In genomic region chr2:1829831-1830230, GRCh38 we compare ENCODE assay signal across 15 cellular contexts.
DNase-seq lines count a peak whose midpoint lies in the region; ATAC-seq and TF ChIP-seq lines count a peak whose summit lies in the region.
"Had no signal": no experiment of that assay in that cellular context is flagged by ENCODE, and none has a peak within 500 bp of the region (broad histone marks: within the 10 kb centered on the region; RNA-seq: fewer than 3 reads in every experiment).

No MANE protein-coding gene starts in this region.

- no peaks in the 10 kb centered on the region for H3K4me1 Mint-ChIP-seq in stimulated activated effector memory CD8-positive, alpha-beta T cell treated with anti-CD3 and anti-CD28 coated beads, Interleukin-12 subunit alpha, Interleukin-12 subunit beta, amount 100 ng/mL, for 72 hours

- H3K9ac ChIP-seq in BLaER1 treated with 17β-estradiol and CSF1 and Interleukin-3, amounts not matched to agents 10 nM and 100 nM: 0 out of 22 replicates have a peak overlapping the region, but pooled peaks of 1 of the 11 experiments have one; percentile 12
- H3K9ac ChIP-seq in mesenchymal stem cell (ENCODE audit: low read length): no peak overlapping the region

- no peak overlapping the region for H3K14ac ChIP-seq in mesenchymal stem cell (ENCODE audit: low read length in 2 of 2)

- H4K91ac ChIP-seq in mesenchymal stem cell (ENCODE audit: low read length): no peak overlapping the region

- H2BK15ac ChIP-seq in mesenchymal stem cell (ENCODE audit: low read depth, poor library complexity, severe bottlenecking): no peak overlapping the region

- H3K36me3 Mint-ChIP-seq in stimulated activated effector memory CD8-positive, alpha-beta T cell treated with anti-CD3 and anti-CD28 coated beads, Interleukin-12 subunit alpha, Interleukin-12 subunit beta, amount 100 ng/mL, for 72 hours: no peaks in the 10 kb centered on the region
- H3K36me3 Mint-ChIP-seq: CD8-positive, alpha-beta T cell had no signal

- no peak overlapping the region for H2BK120ac ChIP-seq in mesenchymal stem cell (ENCODE audit: low read depth, low read length)

- WGBS in mesenchymal stem cell: 83% methylated on average over 7 of the region's 8 CpGs

- no peaks in the 10 kb centered on the region for H3K79me2 ChIP-seq in osteoblast (ENCODE audit: insufficient read depth, low read length)

- ATAC-seq in stimulated activated effector memory CD8-positive, alpha-beta T cell treated with anti-CD3 and anti-CD28 coated beads, Interleukin-12 subunit alpha, Interleukin-12 subunit beta, amount 100 ng/mL, for 72 hours: no peak
- no peak for ATAC-seq in GM18858 (IDR thresholded peaks at IDR 0.05; ENCODE audit: unreplicated experiment)
- ATAC-seq: CD8-positive, alpha-beta T cell; GM12878 had no signal

- H3K36me3 ChIP-seq in BLaER1 treated with 17β-estradiol and CSF1 and Interleukin-3, amounts not matched to agents 10 nM and 100 nM: no peaks in the 10 kb centered on the region
- H3K36me3 ChIP-seq in ascending aorta (no peaks in the 10 kb centered on the region), osteoblast (ENCODE audit: insufficient read depth, low read length) (no peaks in the 10 kb centered on the region), mesenchymal stem cell (ENCODE audit: control insufficient read depth in 1 of 2, insufficient read depth in 2 of 2, low read depth in 1 of 2, low read length in 2 of 2) (no peaks in the 10 kb centered on the region)

- H2BK12ac ChIP-seq in mesenchymal stem cell (ENCODE audit: low read length in 2 of 2): no peak overlapping the region

- intact Hi-C loops in ascending aorta (cut with DNase I): loop anchor here (10.0 kb wide), 1 partner anchor 1555 kb away; no protein-coding TSS in a partner anchor
- intact Hi-C loops in head of caudate nucleus (cut with DNase I): no loop called here

- TF ChIP-seq CTCF in ascending aorta (IDR thresholded peaks at IDR 0.05) (no peak), osteoblast (IDR thresholded peaks at IDR 0.05; ENCODE audit: extremely low read depth, low read depth, low read length) (no peak)

- H3K9me3 Mint-ChIP-seq in stimulated activated effector memory CD8-positive, alpha-beta T cell treated with anti-CD3 and anti-CD28 coated beads, Interleukin-12 subunit alpha, Interleukin-12 subunit beta, amount 100 ng/mL, for 72 hours: no peaks in the 10 kb centered on the region
- H3K9me3 Mint-ChIP-seq: CD8-positive, alpha-beta T cell; H9 had no signal

- no peak overlapping the region for H3K4ac ChIP-seq in mesenchymal stem cell (ENCODE audit: low read depth in 1 of 2, low read length in 2 of 2)

- no peaks in the 10 kb centered on the region; a peak in 1 of 22 replicates for H3K9me3 ChIP-seq in BLaER1 treated with 17β-estradiol and CSF1 and Interleukin-3, amounts not matched to agents 10 nM and 100 nM (replicated peaks in 1 of 11)
- no peaks in the 10 kb centered on the region for H3K9me3 ChIP-seq in ascending aorta
- no peaks in the 10 kb centered on the region for H3K9me3 ChIP-seq in osteoblast (ENCODE audit: low read depth, low read length)
- no peaks in the 10 kb centered on the region for H3K9me3 ChIP-seq in mesenchymal stem cell (ENCODE audit: control insufficient read depth, low read length)

- H3K27ac ChIP-seq in BLaER1 treated with 17β-estradiol and CSF1 and Interleukin-3, amounts not matched to agents 10 nM and 100 nM: peak overlapping the region in 1 of 11 experiments; percentile 51; a peak in 2 of 22 replicates
- H3K27ac ChIP-seq in ascending aorta (peak overlapping the region; percentile 80 to 85), osteoblast (ENCODE audit: low read depth, low read length) (no peak overlapping the region), mesenchymal stem cell (ENCODE audit: low read length, poor library complexity, severe bottlenecking) (no peak overlapping the region)

- no peak for DNase-seq in ascending aorta (ENCODE audit: low spot score in 2 of 2)
- peak; percentile 67 for DNase-seq in osteoblast (ENCODE audit: insufficient read length, low spot score, missing footprints)
- no peak for DNase-seq in mesenchymal stem cell
- no peak for DNase-seq in head of caudate nucleus
- no peak for DNase-seq in stimulated activated effector memory CD8-positive, alpha-beta T cell treated with anti-CD3 and anti-CD28 coated beads, Interleukin-12 subunit alpha, Interleukin-12 subunit beta, amount 100 ng/mL, for 72 hours (ENCODE audit: low spot score in 2 of 2)
- DNase-seq: AML-193; Calu3; CD8-positive, alpha-beta T cell; DND-41; EL; H9; IMR-90 had no signal

- H3K4me1 ChIP-seq in BLaER1 treated with 17β-estradiol and CSF1 and Interleukin-3, amounts not matched to agents 10 nM and 100 nM: peaks cover 12 to 93% (median 76%) of the 10 kb centered on the region in 10 experiments
- peaks cover 15 to 49% of the 10 kb centered on the region in 2 donors for H3K4me1 ChIP-seq in ascending aorta
- H3K4me1 ChIP-seq in osteoblast (ENCODE audit: insufficient read depth, low read length): peaks cover 2% of the 10 kb centered on the region
- H3K4me1 ChIP-seq in mesenchymal stem cell (ENCODE audit: control insufficient read depth, insufficient read depth, low read depth, low read length): no peaks in the 10 kb centered on the region

- no peak overlapping the region for H2AK5ac ChIP-seq in mesenchymal stem cell (ENCODE audit: low read length, severe bottlenecking)

- H3K18ac ChIP-seq in mesenchymal stem cell (ENCODE audit: low read depth in 1 of 2, low read length in 2 of 2): no peak overlapping the region

- H4K8ac ChIP-seq in mesenchymal stem cell (ENCODE audit: low read length): no peak overlapping the region

- H4K20me1 ChIP-seq in BLaER1 treated with 17β-estradiol and CSF1 and Interleukin-3, amounts not matched to agents 10 nM and 100 nM: no peaks in the 10 kb centered on the region
- H4K20me1 ChIP-seq in osteoblast (ENCODE audit: insufficient read depth, low read length): no peaks in the 10 kb centered on the region

- no peak overlapping the region for H3K4me3 ChIP-seq in BLaER1 treated with 17β-estradiol and CSF1 and Interleukin-3, amounts not matched to agents 10 nM and 100 nM
- H3K4me3 ChIP-seq in ascending aorta (no peak overlapping the region), osteoblast (ENCODE audit: insufficient read depth, low read length) (no peak overlapping the region), mesenchymal stem cell (ENCODE audit: insufficient read depth in 1 of 2, low read depth in 1 of 2, low read length in 2 of 2) (no peak overlapping the region)
- H3K4me3 ChIP-seq: GM12878 had no signal

- peak overlapping the region in 9 of 11 experiments; percentile 7 to 80 (median 69); a peak in 16 of 22 replicates for H3K4me2 ChIP-seq in BLaER1 treated with 17β-estradiol and CSF1 and Interleukin-3, amounts not matched to agents 10 nM and 100 nM
- H3K4me2 ChIP-seq in osteoblast (ENCODE audit: insufficient read depth, low read length) (no peak overlapping the region), mesenchymal stem cell (ENCODE audit: low read length, poor library complexity, severe bottlenecking) (no peak overlapping the region)

- no peak overlapping the region for H2BK5ac ChIP-seq in mesenchymal stem cell (ENCODE audit: low read depth, low read length, poor library complexity, severe bottlenecking)

- no peak overlapping the region for H3K4me3 Mint-ChIP-seq in stimulated activated effector memory CD8-positive, alpha-beta T cell treated with anti-CD3 and anti-CD28 coated beads, Interleukin-12 subunit alpha, Interleukin-12 subunit beta, amount 100 ng/mL, for 72 hours
- H3K4me3 Mint-ChIP-seq: CD8-positive, alpha-beta T cell; H9 had no signal

- H2AFZ ChIP-seq in osteoblast (ENCODE audit: low read length) (no peak overlapping the region), mesenchymal stem cell (ENCODE audit: low read depth, low read length) (no peak overlapping the region)

- H3K79me1 ChIP-seq in mesenchymal stem cell (replicated peaks; ENCODE audit: low read length, poor library complexity, severe bottlenecking): no peaks in the 10 kb centered on the region

- no peaks in the 10 kb centered on the region for H3K27me3 ChIP-seq in BLaER1 treated with 17β-estradiol and CSF1 and Interleukin-3, amounts not matched to agents 10 nM and 100 nM
- H3K27me3 ChIP-seq in ascending aorta (no peaks in the 10 kb centered on the region), osteoblast (ENCODE audit: insufficient read depth, low read length) (peaks cover 10% of the 10 kb centered on the region), mesenchymal stem cell (ENCODE audit: control insufficient read depth in 1 of 2, insufficient read depth in 1 of 2, low read length in 2 of 2) (peaks cover 29 to 41% of the 10 kb centered on the region in 2 experiments)

- no peak overlapping the region for H3K23ac ChIP-seq in mesenchymal stem cell (ENCODE audit: low read length in 2 of 2)

- H3K27ac Mint-ChIP-seq in stimulated activated effector memory CD8-positive, alpha-beta T cell treated with anti-CD3 and anti-CD28 coated beads, Interleukin-12 subunit alpha, Interleukin-12 subunit beta, amount 100 ng/mL, for 72 hours: no peak overlapping the region
- H3K27ac Mint-ChIP-seq: CD8-positive, alpha-beta T cell had no signal

Comparison
In these comparisons a context has a peak if more than half of its experiments do, and no peak if none do; other contexts are left out.
1. H3K27ac ChIP-seq: peak in ascending aorta (2 of 2); none in osteoblast (single experiment) and mesenchymal stem cell (single experiment).
2. H3K4me2 ChIP-seq: peak in BLaER1 treated with 17β-estradiol and CSF1 and Interleukin-3, amounts not matched to agents 10 nM and 100 nM (9 of 11); none in osteoblast (single experiment) and mesenchymal stem cell (single experiment).